In the genomic region with DNA sequence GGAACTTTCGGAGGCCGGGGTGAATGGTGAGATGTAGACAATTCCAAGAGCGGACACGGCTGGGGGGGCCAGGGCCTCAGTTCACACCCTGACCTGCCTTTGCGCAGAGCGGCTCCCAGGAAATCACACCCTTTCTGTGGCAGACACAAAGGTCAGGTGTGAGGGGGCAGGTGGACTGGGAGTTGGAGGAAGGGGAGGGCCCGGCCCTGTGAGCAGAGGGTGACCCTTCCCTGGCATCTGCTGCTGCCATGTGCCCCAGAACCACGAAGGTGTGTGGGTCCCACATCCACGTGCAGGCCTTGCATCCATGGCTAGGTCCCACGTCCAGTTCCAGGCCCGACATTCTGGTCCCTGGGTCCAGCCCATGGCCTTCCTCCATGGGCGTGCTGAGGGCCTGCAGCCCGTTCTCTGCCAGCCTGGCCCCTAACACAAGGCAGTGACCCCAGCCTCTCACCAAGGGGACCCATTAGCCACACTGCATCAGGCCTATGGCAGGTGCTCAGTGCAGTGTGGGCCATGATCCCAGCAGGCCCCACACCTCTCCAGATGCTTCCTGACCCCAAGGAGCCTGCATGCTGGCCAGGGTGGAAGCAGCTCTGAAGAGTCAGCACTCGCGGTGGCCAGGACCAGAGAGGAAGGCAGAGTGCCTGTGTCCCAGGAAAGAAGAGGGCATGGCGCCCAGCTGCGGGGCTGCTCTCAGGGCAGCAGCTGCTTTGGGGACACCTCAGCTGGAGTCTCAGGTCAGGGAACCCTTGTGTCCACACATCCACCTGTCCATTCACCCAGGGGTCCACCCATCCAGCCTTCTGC, we compare ENCODE assay signal across 27 cellular contexts.
"Had no signal": no experiment of that assay in that cellular context is flagged by ENCODE, and none has a peak within 500 bp of the region (broad histone marks: within the 10 kb centered on the region; RNA-seq: fewer than 3 reads in every experiment).

No MANE protein-coding gene starts in this region.

- H3K4me3 Mint-ChIP-seq: activated CD4-positive, alpha-beta T cell treated with anti-CD3 and anti-CD28 coated beads, Interleukin-2, amount 10 ng/mL, durations not matched to agents 24 days and 14 days; activated CD8-positive, alpha-beta T cell treated with anti-CD3 and anti-CD28 coated beads for 36 hours; activated T-cell treated with anti-CD3 and anti-CD28 coated beads, Interleukin-2, amount 50 U/mL, for 72 hours; T-helper 1 cell treated with Interleukin-12 subunit alpha and Interleukin-12 subunit beta and Interleukin-4 antibody, amounts not matched to agents 30 μg/mL and 1 μg/mL, for 36 hours; T-helper 2 cell treated with Interferon-gamma antibody and Interleukin-4, amounts not matched to agents 5 μg/mL and 100 μg/mL, for 36 hours had no signal

- H3K27ac Mint-ChIP-seq: activated CD4-positive, alpha-beta T cell treated with anti-CD3 and anti-CD28 coated beads, Interleukin-2, amount 10 ng/mL, durations not matched to agents 24 days and 14 days; activated CD8-positive, alpha-beta T cell treated with anti-CD3 and anti-CD28 coated beads for 36 hours; activated naive CD8-positive, alpha-beta T cell treated with anti-CD3 and anti-CD28 coated beads for 36 hours; T-helper 1 cell treated with Interleukin-12 subunit alpha and Interleukin-12 subunit beta and Interleukin-4 antibody, amounts not matched to agents 30 μg/mL and 1 μg/mL, for 36 hours; T-helper 2 cell treated with Interferon-gamma antibody and Interleukin-4, amounts not matched to agents 5 μg/mL and 100 μg/mL, for 36 hours had no signal

- H3K9me3 Mint-ChIP-seq: activated CD4-positive, alpha-beta T cell treated with anti-CD3 and anti-CD28 coated beads, Interleukin-2, amount 10 ng/mL, durations not matched to agents 24 days and 14 days; activated CD8-positive, alpha-beta T cell treated with anti-CD3 and anti-CD28 coated beads for 36 hours; activated T-helper 17 cell treated with anti-CD3 and anti-CD28 coated beads, Interleukin-2, amount 50 U/mL, for 72 hours; T-helper 1 cell treated with Interleukin-12 subunit alpha and Interleukin-12 subunit beta and Interleukin-4 antibody, amounts not matched to agents 30 μg/mL and 1 μg/mL, for 36 hours had no signal

- H3K9ac ChIP-seq: SK-N-SH had no signal

- H3K4me1 Mint-ChIP-seq: activated T-helper 17 cell treated with anti-CD3 and anti-CD28 coated beads, Interleukin-2, amount 50 U/mL, for 72 hours had no signal

- H3K4me3 ChIP-seq: ascending aorta, breast epithelium, SJSA1 had no signal

- FAIRE-seq: TTC549 had no signal

- H3K36me3 ChIP-seq: ascending aorta, breast epithelium, SJSA1 had no signal

- H3K27ac ChIP-seq: ascending aorta, breast epithelium, SJSA1 had no signal

- H3K4me2 ChIP-seq: SK-N-SH had no signal

- DNase-seq: activated CD4-positive, alpha-beta T cell treated with anti-CD3 and anti-CD28 coated beads, Interleukin-2, amount 10 ng/mL, durations not matched to agents 24 days and 14 days; activated CD4-positive, alpha-beta T cell treated with anti-CD3 and anti-CD28 coated beads, Interleukin-2, amount 50 U/mL, for 4 hours; activated CD8-positive, alpha-beta T cell treated with anti-CD3 and anti-CD28 coated beads for 36 hours; activated effector memory CD4-positive, alpha-beta T cell treated with anti-CD3 and anti-CD28 coated beads, Interleukin-2, amount 50 U/mL, for 16 hours; activated naive CD4-positive, alpha-beta T cell; activated naive CD4-positive, alpha-beta T cell treated with anti-CD3 and anti-CD28 coated beads, Interleukin-2, amount 50 U/mL, for 16 hours; activated naive CD8-positive, alpha-beta T cell treated with anti-CD3 and anti-CD28 coated beads for 36 hours; activated T-cell treated with anti-CD3 and anti-CD28 coated beads, Interleukin-2, amount 50 U/mL, for 1 hour; activated T-cell treated with anti-CD3 and anti-CD28 coated beads, Interleukin-2, amount 50 U/mL, for 72 hours; amniotic stem cell; NCI-H1092 treated with DMSO at 0.1 percent for 48 hours; NCI-H1417 treated with DMSO at 0.1 percent for 48 hours; NCI-H187 treated with DMSO at 0.1 percent for 48 hours; NCI-H2081; NCI-H226; NCI-H446 treated with DMSO at 0.1 percent for 48 hours; NCI-H524 treated with DMSO at 0.1 percent for 48 hours; SHP77 treated with DMSO at 0.1 percent for 48 hours; SK-N-SH had no signal

- H3K9me3 ChIP-seq: ascending aorta, breast epithelium, SJSA1, SK-N-SH had no signal

- ATAC-seq: activated T-cell treated with anti-CD3 and anti-CD28 coated beads, Interleukin-2, amount 50 U/mL, for 72 hours; activated T-helper 17 cell treated with anti-CD3 and anti-CD28 coated beads, Interleukin-2, amount 50 U/mL, for 72 hours; Panc1 had no signal

- H3K27me3 Mint-ChIP-seq: activated CD4-positive, alpha-beta T cell treated with anti-CD3 and anti-CD28 coated beads, Interleukin-2, amount 10 ng/mL, durations not matched to agents 24 days and 14 days; activated CD8-positive, alpha-beta T cell treated with anti-CD3 and anti-CD28 coated beads for 36 hours; activated naive CD8-positive, alpha-beta T cell treated with anti-CD3 and anti-CD28 coated beads for 36 hours; activated T-helper 17 cell treated with anti-CD3 and anti-CD28 coated beads, Interleukin-2, amount 50 U/mL, for 72 hours had no signal

- H3K27me3 ChIP-seq: ascending aorta, breast epithelium, SJSA1 had no signal
